ENCODE assay signal across 1 cellular context in genomic region chr11:77630311-77630710, GRCh38.
TF ChIP-seq lines count a peak whose summit lies in the region.

No MANE protein-coding gene starts in this region.

TF ChIP-seq in neural cell, 6 proteins besides CTCF, POLR2A, EP300 and RAD21:
- TF ChIP-seq TAF1 (IDR thresholded peaks at IDR 0.05; ENCODE audit: low read depth) (no peak), POLR2AphosphoS5 (IDR thresholded peaks at IDR 0.05) (no peak), EZH2 (IDR thresholded peaks at IDR 0.05; ENCODE audit: borderline replicate concordance, insufficient read depth, low read length, poor library complexity, severe bottlenecking) (no peak), MXI1 (conservative IDR thresholded peaks at IDR 0.05; ENCODE audit: poor library complexity, severe bottlenecking) (no peak), SMC3 (conservative IDR thresholded peaks at IDR 0.05; ENCODE audit: poor library complexity) (no peak), REST (IDR thresholded peaks at IDR 0.05; ENCODE audit: borderline replicate concordance) (no peak)
